In genomic region chr11:76680517-76681425, GRCh38 we compare ENCODE assay signal across 8 cellular contexts. TPM values are rescaled to one million over a fixed set of nuclear protein-coding genes. Genes with fewer than 3 reads are reported as not detected.
DNase-seq lines count a peak whose midpoint lies in the region; ATAC-seq and TF ChIP-seq lines count a peak whose summit lies in the region.

No MANE protein-coding gene starts in this region.

- no peak overlapping the region for H3K4me3 Mint-ChIP-seq in activated T-helper 17 cell treated with anti-CD3 and anti-CD28 coated beads, Interleukin-2, amount 50 U/mL, for 72 hours
- no peak overlapping the region for H3K4me3 Mint-ChIP-seq in type B pancreatic cell

- peaks cover 4% of the 10 kb centered on the region for H3K27me3 Mint-ChIP-seq in activated T-helper 17 cell treated with anti-CD3 and anti-CD28 coated beads, Interleukin-2, amount 50 U/mL, for 72 hours
- H3K27me3 Mint-ChIP-seq in type B pancreatic cell = peaks cover 34% of the 10 kb centered on the region

- no peaks in the 10 kb centered on the region for H3K9me3 ChIP-seq in Karpas-422 (ENCODE audit: low read length)
- no peaks in the 10 kb centered on the region for H3K9me3 ChIP-seq in osteoblast (ENCODE audit: low read depth, low read length)

- no peaks in the 10 kb centered on the region for H3K27me3 ChIP-seq in Karpas-422 (ENCODE audit: low read length)
- H3K27me3 ChIP-seq in osteoblast (ENCODE audit: insufficient read depth, low read length) = peaks cover 14% of the 10 kb centered on the region

- peak; percentile 85 for TF ChIP-seq CTCF in GM10266 (IDR thresholded peaks at IDR 0.05; ENCODE audit: control insufficient read depth, insufficient read depth, low read depth, missing control alignments)
- TF ChIP-seq CTCF in RWPE1 (conservative IDR thresholded peaks at IDR 0.05; ENCODE audit: low read depth) = peak; percentile 68
- peak; percentile 88 for TF ChIP-seq CTCF in foreskin fibroblast (IDR thresholded peaks at IDR 0.05; ENCODE audit: low read depth, low read length)
- peak; percentile 81 for TF ChIP-seq CTCF in osteoblast (IDR thresholded peaks at IDR 0.05; ENCODE audit: extremely low read depth, low read depth, low read length)
- peak; percentile 94 for TF ChIP-seq CTCF in type B pancreatic cell (conservative IDR thresholded peaks at IDR 0.05)

- H3K4me1 ChIP-seq in Karpas-422 (ENCODE audit: low read length) (peaks cover 30% of the 10 kb centered on the region), osteoblast (ENCODE audit: insufficient read depth, low read length) (no peaks in the 10 kb centered on the region)

- H2AFZ ChIP-seq in Karpas-422 (ENCODE audit: low read length) (no peak overlapping the region), osteoblast (ENCODE audit: low read length) (peak overlapping the region; percentile 72)

- H3K9ac ChIP-seq in Karpas-422 (ENCODE audit: low read length) = no peak overlapping the region

- H3K27ac ChIP-seq in Karpas-422 (ENCODE audit: low read length) = no peak overlapping the region
- H3K27ac ChIP-seq in RWPE1 = no peak overlapping the region
- H3K27ac ChIP-seq in osteoblast (ENCODE audit: low read depth, low read length) = no peak overlapping the region

- peaks cover 8% of the 10 kb centered on the region for H3K4me1 Mint-ChIP-seq in activated T-helper 17 cell treated with anti-CD3 and anti-CD28 coated beads, Interleukin-2, amount 50 U/mL, for 72 hours
- peaks cover 6% of the 10 kb centered on the region for H3K4me1 Mint-ChIP-seq in type B pancreatic cell (ENCODE audit: unreplicated experiment)

- H3K79me2 ChIP-seq in Karpas-422 (ENCODE audit: low read length) (no peaks in the 10 kb centered on the region), osteoblast (ENCODE audit: insufficient read depth, low read length) (no peaks in the 10 kb centered on the region)

- H4K20me1 ChIP-seq in Karpas-422 (ENCODE audit: insufficient read depth, low read depth, low read length) = no peaks in the 10 kb centered on the region
- H4K20me1 ChIP-seq in osteoblast (ENCODE audit: insufficient read depth, low read length) = no peaks in the 10 kb centered on the region

- H3K36me3 ChIP-seq in Karpas-422 (ENCODE audit: insufficient read depth, low read length) = no peaks in the 10 kb centered on the region
- H3K36me3 ChIP-seq in osteoblast (ENCODE audit: insufficient read depth, low read length) = no peaks in the 10 kb centered on the region

- peak overlapping the region; percentile 36 for H3K4me2 ChIP-seq in Karpas-422 (ENCODE audit: low read depth, low read length, poor library complexity, severe bottlenecking)
- peak overlapping the region; percentile 69 for H3K4me2 ChIP-seq in osteoblast (ENCODE audit: insufficient read depth, low read length)

- H3K9me3 Mint-ChIP-seq in activated T-helper 17 cell treated with anti-CD3 and anti-CD28 coated beads, Interleukin-2, amount 50 U/mL, for 72 hours = no peaks in the 10 kb centered on the region
- peaks cover 6% of the 10 kb centered on the region for H3K9me3 Mint-ChIP-seq in type B pancreatic cell

- peak overlapping the region; percentile 38; the same call in 1 of the 2 replicates for H3K4me3 ChIP-seq in Karpas-422 (ENCODE audit: low read length)
- no peak overlapping the region for H3K4me3 ChIP-seq in foreskin fibroblast (ENCODE audit: low read depth in 1 of 2, low read length in 2 of 2)
- peak overlapping the region; percentile 26 for H3K4me3 ChIP-seq in osteoblast (ENCODE audit: insufficient read depth, low read length)

- no peaks in the 10 kb centered on the region for H3K36me3 Mint-ChIP-seq in activated T-helper 17 cell treated with anti-CD3 and anti-CD28 coated beads, Interleukin-2, amount 50 U/mL, for 72 hours (ENCODE audit: low read depth)
- H3K36me3 Mint-ChIP-seq in type B pancreatic cell = no peaks in the 10 kb centered on the region

- no peaks in the 10 kb centered on the region for H3K9me2 ChIP-seq in Karpas-422 (replicated peaks; ENCODE audit: insufficient read depth, low read length)

- no peak overlapping the region for H3K27ac Mint-ChIP-seq in activated T-helper 17 cell treated with anti-CD3 and anti-CD28 coated beads, Interleukin-2, amount 50 U/mL, for 72 hours
- no peak overlapping the region for H3K27ac Mint-ChIP-seq in type B pancreatic cell

- POLR2A ChIA-PET in RWPE1 (lab: Yijun Ruan, JAX; ENCODE audit: low non-redundant PET) = no interaction called here

- peak; percentile 85 for ATAC-seq in activated T-helper 17 cell treated with anti-CD3 and anti-CD28 coated beads, Interleukin-2, amount 50 U/mL, for 72 hours (replicated peaks)
- ATAC-seq in GM19452 (IDR thresholded peaks at IDR 0.05; ENCODE audit: unreplicated experiment) = no peak

- peak; percentile 77 for DNase-seq in GM10266 (ENCODE audit: extremely low spot score)
- peak; percentile 90 for DNase-seq in Karpas-422
- DNase-seq in RWPE1 (ENCODE audit: low spot score) = peak; percentile 75
- peak; percentile 48 to 69 for DNase-seq in foreskin fibroblast
- DNase-seq in osteoblast (ENCODE audit: insufficient read length, low spot score, missing footprints) = peak; percentile 96
- DNase-seq in type B pancreatic cell (ENCODE audit: extremely low spot score, unreplicated experiment) = peak; percentile 80

- CTCF ChIA-PET in RWPE1 (lab: Yijun Ruan, JAX) = interaction anchor here (0.5 to 1.6 kb wide), 5 partner anchors 11 to 820 kb away, joined by 3 to 9 read pairs (median 3); no protein-coding TSS in a partner anchor

RNA-seq across cellular contexts. Expression of gene LRRC32, which starts 10.2 kb away (rescaled TPM):
- total RNA-seq in Karpas-422 (2014; rRNA removed; shearing (Covaris generic); ENCODE audit: low replicate concordance) = 43.5 and 58.4 TPM in 2 replicates
- 1 to 10 TPM; 4.5 to 5.6 TPM for total RNA-seq in activated T-helper 17 cell treated with anti-CD3 and anti-CD28 coated beads, Interleukin-2, amount 50 U/mL, for 72 hours
- 37.6 and 41.3 TPM in 2 replicates for total RNA-seq in osteoblast
- 4.3 and 5.4 TPM in 2 replicates for total RNA-seq in type B pancreatic cell (ENCODE audit: low replicate concordance)

Comparison
In these comparisons a context has a peak if more than half of its experiments do, and no peak if none do; other contexts are left out.
1. H3K4me3 ChIP-seq: peak in Karpas-422 (single experiment) and osteoblast (single experiment); none in foreskin fibroblast (0 of 2).
2. Peak in every context shown above with its lines, with median percentiles within 50 percentile points of each other: DNase-seq and CTCF ChIP-seq.